ENCODE assay signal across 17 cellular contexts in the genomic region with DNA sequence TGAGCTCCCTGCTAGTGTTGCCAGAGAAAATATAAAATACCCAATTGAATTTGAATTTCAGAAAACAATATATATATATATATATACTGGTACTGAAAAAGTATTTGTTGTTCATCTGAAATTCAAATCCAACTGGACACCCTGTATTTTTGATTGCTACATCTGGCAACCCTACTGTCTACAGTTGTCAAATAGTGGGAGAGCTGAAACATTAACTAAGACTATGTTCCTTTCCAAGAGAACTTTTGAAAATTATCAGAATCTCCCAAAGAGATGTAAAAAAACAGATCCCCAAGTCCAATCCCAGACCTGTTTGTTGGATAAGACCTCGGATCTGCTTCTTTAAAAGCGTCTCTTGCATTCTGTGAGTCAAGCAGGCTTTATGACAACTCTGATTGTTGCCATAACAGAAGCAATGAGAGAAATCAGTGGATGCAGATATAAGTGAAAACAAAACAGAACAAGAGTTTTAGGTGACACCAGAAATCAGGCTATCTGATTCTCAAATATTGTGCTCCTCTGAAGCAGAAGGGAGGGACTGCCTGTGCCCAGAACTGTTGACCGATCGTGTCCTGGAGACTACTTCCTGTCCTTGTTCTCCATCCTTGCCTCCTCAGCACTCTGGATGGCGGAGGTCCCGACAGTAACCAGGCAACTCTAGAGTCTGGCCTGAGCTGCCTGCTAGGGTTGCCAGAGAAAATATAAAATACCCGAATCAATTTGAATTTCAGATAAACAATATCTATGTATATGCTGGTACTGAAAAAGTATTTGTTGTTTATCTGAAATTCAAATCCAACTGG.
"Had no signal": no experiment of that assay in that cellular context is flagged by ENCODE, and none has a peak within 500 bp of the region (broad histone marks: within the 10 kb centered on the region; RNA-seq: fewer than 3 reads in every experiment).

No MANE protein-coding gene starts in this region.

- H3K9me3 ChIP-seq: esophagus squamous epithelium, gastrocnemius medialis, mucosa of descending colon, stomach, tibial nerve had no signal

- ATAC-seq: activated CD4-positive, CD25-positive, alpha-beta regulatory T cell treated with anti-CD3 and anti-CD28 coated beads, Interleukin-2, amount 50 U/mL, for 24 hours; mucosa of descending colon; natural killer cell; T-helper 17 cell had no signal

- H3K79me2 ChIP-seq: hepatocyte had no signal

- H3K36me3 ChIP-seq: esophagus squamous epithelium, gastrocnemius medialis, stomach, tibial nerve had no signal

- H3K27me3 ChIP-seq: esophagus squamous epithelium, gastrocnemius medialis, hepatocyte, stomach, tibial nerve had no signal

- H3K27ac ChIP-seq: esophagus squamous epithelium, hepatocyte, stomach, tibial nerve had no signal

- DNase-seq: activated CD4-positive, alpha-beta T cell treated with anti-CD3 and anti-CD28 coated beads, Interleukin-2, amount 50 U/mL, for 4 hours; activated naive CD4-positive, alpha-beta T cell treated with anti-CD3 and anti-CD28 coated beads, Interleukin-2, amount 50 U/mL, for 16 hours; activated T-cell treated with anti-CD3 and anti-CD28 coated beads, Interleukin-2, amount 50 U/mL, for 1 hour; esophagus squamous epithelium; gastrocnemius medialis; kidney glomerular epithelial cell; mucosa of descending colon; natural killer cell; SHP77; stimulated activated CD4-positive, alpha-beta T cell treated with anti-CD3 and anti-CD28 coated beads, Interleukin-15, amount 100 ng/mL, for 24 hours; stimulated activated CD4-positive, alpha-beta T cell treated with anti-CD3 and anti-CD28 coated beads, Interleukin-4, amount 100 ng/mL, for 4 hours; stomach; T-helper 17 cell had no signal

- H2AFZ ChIP-seq: hepatocyte had no signal

- H3K4me3 ChIP-seq: esophagus squamous epithelium, gastrocnemius medialis, hepatocyte, lung, mucosa of descending colon, stomach, tibial nerve had no signal

- H3K4me1 ChIP-seq: esophagus squamous epithelium, gastrocnemius medialis, stomach had no signal
